In genomic region chr16:27313422-27314160, GRCh38 we compare ENCODE assay signal across 8 cellular contexts. TPM values are rescaled to one million over a fixed set of nuclear protein-coding genes. Genes with fewer than 3 reads are reported as not detected.
A peak's percentile ranks its signal among the peaks of the same experiment; 100 is the strongest.
DNase-seq lines count a peak whose midpoint lies in the region; ATAC-seq, FAIRE-seq and TF ChIP-seq lines count a peak whose summit lies in the region.

TSS of gene IL4R (plus strand) at chr16:27313974. CDS start at chr16:27340204, 26,230 bp downstream.

- H3K27me3 ChIP-seq in ACC112 (ENCODE audit: insufficient read depth, low read length) (no peaks in the 10 kb centered on the region), HUES48 (ENCODE audit: control insufficient read depth, insufficient read depth, low read length) (peaks cover 9% of the 10 kb centered on the region), right lobe of liver (no peaks in the 10 kb centered on the region)

- DNase-seq in GM19239 (ENCODE audit: insufficient read length, low spot score), result peak; percentile 44
- peak in 3 of 4 experiments; percentile 46 to 52 (median 47) for DNase-seq in activated CD4-positive, CD25-positive, alpha-beta regulatory T cell (lab: John Stamatoyannopoulos, UW)
- peak; percentile 90 for DNase-seq in coronary artery (ENCODE audit: low spot score)
- peak; percentile 91 to 95 (median 93) for DNase-seq in right lobe of liver
- peak in 2 of 3 donors; percentile 35 to 50 for DNase-seq in stimulated activated CD4-positive, alpha-beta T cell treated with anti-CD3 and anti-CD28 coated beads, TNF-alpha, amount 100 ng/mL, for 1 hour (ENCODE audit: low read depth in 3 of 3, low spot score in 1 of 3)

- intact Hi-C loops in right lobe of liver (cut with DNase I), result loop anchor here in 1 of 2 donors (10.0 kb wide), 1 partner anchor 51 kb away; no protein-coding TSS in a partner anchor

- ATAC-seq in right lobe of liver (peak; percentile 44 to 75 (median 70)), GM21576 (IDR thresholded peaks at IDR 0.05; ENCODE audit: unreplicated experiment) (no peak)

- peak; percentile 94 for TF ChIP-seq POLR2A in right lobe of liver (IDR thresholded peaks at IDR 0.05)

- WGBS in right lobe of liver (ENCODE audit: insufficient coverage, low coverage, low lambda C conversion rate, missing lambda C conversion rate), result 0% methylated on average over 7 of the region's 85 CpGs

- TF ChIP-seq CTCF in coronary artery (IDR thresholded peaks at IDR 0.05) (no peak), right lobe of liver (IDR thresholded peaks at IDR 0.05) (no peak)

- H2AFZ ChIP-seq in ACC112 (ENCODE audit: low read length, unreplicated experiment), result peak within 1 kb of the TSS; percentile 66

- peak within 1 kb of the TSS; percentile 89 for H3K27ac ChIP-seq in ACC112 (ENCODE audit: low read depth, low read length)
- H3K27ac ChIP-seq in HUES48 (ENCODE audit: low read depth, low read length), result peak within 1 kb of the TSS; percentile 55
- H3K27ac ChIP-seq in coronary artery, result peak within 1 kb of the TSS; percentile 94 to 96
- peak within 1 kb of the TSS; percentile 99 to 100 (median 99) for H3K27ac ChIP-seq in right lobe of liver

- H3K4me3 ChIP-seq in ACC112 (ENCODE audit: low read depth, low read length) (peak within 1 kb of the TSS; percentile 84), HUES48 (ENCODE audit: low read depth, low read length) (peak within 1 kb of the TSS; percentile 81), coronary artery (peak within 1 kb of the TSS; percentile 91), right lobe of liver (peak within 1 kb of the TSS; percentile 92 to 93 (median 93))

- peaks cover 33% of the 10 kb centered on the region for H3K79me2 ChIP-seq in ACC112 (ENCODE audit: control insufficient read depth, insufficient read depth, low read length, unreplicated experiment)

- H3K36me3 ChIP-seq in ACC112 (ENCODE audit: insufficient read depth, low read length), result no peaks in the 10 kb centered on the region
- no peaks in the 10 kb centered on the region for H3K36me3 ChIP-seq in HUES48 (ENCODE audit: control insufficient read depth, insufficient read depth, low read length)
- no peaks in the 10 kb centered on the region for H3K36me3 ChIP-seq in right lobe of liver

- peaks cover 27% of the 10 kb centered on the region for H3K4me1 ChIP-seq in ACC112 (ENCODE audit: control insufficient read depth, insufficient read depth, low read length, unreplicated experiment)
- peaks cover 11% of the 10 kb centered on the region for H3K4me1 ChIP-seq in HUES48 (ENCODE audit: control insufficient read depth, insufficient read depth, low read length)
- H3K4me1 ChIP-seq in right lobe of liver, result peaks cover 0 to 53% (median 18%) of the 10 kb centered on the region in 4 donors

- peak within 1 kb of the TSS; percentile 65 for H3K9ac ChIP-seq in HUES48 (ENCODE audit: low read depth, low read length)

- H3K9me3 ChIP-seq in HUES48 (ENCODE audit: control insufficient read depth, insufficient read depth, low read length) (no peaks in the 10 kb centered on the region), right lobe of liver (no peaks in the 10 kb centered on the region)

- no peak for FAIRE-seq in GM19239 (lab: Jason Lieb, UNC)

RNA-seq across cellular contexts. Expression of gene IL4R, which starts in this region (rescaled TPM):
- 100 to 1,000 TPM in 1 of 6 experiments, 10 to 100 TPM in 5; 38.8 to 147 (median 46.9) TPM for total RNA-seq in right lobe of liver

Comparison
In these comparisons a context has a peak if more than half of its experiments do, and no peak if none do; other contexts are left out.
1. DNase-seq: peak in every context shown above with its lines; median percentile 93 in right lobe of liver; 90 in coronary artery; 47 in activated CD4-positive, CD25-positive, alpha-beta regulatory T cell; 44 in GM19239; 42 in stimulated activated CD4-positive, alpha-beta T cell treated with anti-CD3 and anti-CD28 coated beads, TNF-alpha, amount 100 ng/mL, for 1 hour.